In genomic region chr2:189760154-189760553, GRCh38 we compare ENCODE assay signal across 1 cellular context. TPM values are rescaled to one million over a fixed set of nuclear protein-coding genes. Genes with fewer than 3 reads are reported as not detected.
"Had no signal": no experiment of that assay in that cellular context is flagged by ENCODE, and none has a peak within 500 bp of the region (broad histone marks: within the 10 kb centered on the region; RNA-seq: fewer than 3 reads in every experiment).

No MANE protein-coding gene starts in this region.

RNA-seq across cellular contexts. Expression of gene OSGEPL1, which starts 2.4 kb away (rescaled TPM):
- total RNA-seq: ascending aorta had no signal
